Comparison of ENCODE assay signal across 15 cellular contexts in the genomic region with DNA sequence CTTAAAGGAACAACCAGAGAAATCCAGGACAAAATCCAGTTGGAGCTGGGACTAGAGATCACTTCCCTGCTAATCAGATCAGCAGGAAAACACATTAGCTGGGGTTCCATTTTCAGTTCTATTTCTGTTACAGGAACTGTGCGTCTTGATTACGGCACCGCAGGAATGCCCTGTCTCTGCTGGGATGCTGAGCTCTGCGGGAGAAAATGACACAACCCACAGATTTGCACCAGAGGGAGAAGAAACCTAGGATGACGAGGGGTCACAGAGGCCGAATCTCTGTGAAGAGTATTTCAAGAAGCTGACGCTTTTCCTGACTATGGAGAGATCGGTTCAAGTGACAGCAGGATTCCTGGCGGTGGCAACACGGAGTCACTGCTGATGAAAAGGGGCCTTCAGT. TPM values are rescaled to one million over a fixed set of nuclear protein-coding genes. Genes with fewer than 3 reads are reported as not detected.
"Had no signal": no experiment of that assay in that cellular context is flagged by ENCODE, and none has a peak within 500 bp of the region (broad histone marks: within the 10 kb centered on the region; RNA-seq: fewer than 3 reads in every experiment).

No MANE protein-coding gene starts in this region.

RNA-seq across cellular contexts. Expression of gene RSPH10B, which starts 40.2 kb away (rescaled TPM):
- total RNA-seq: activated naive CD4-positive, alpha-beta T cell treated with anti-CD3 and anti-CD28 coated beads for 36 hours; activated naive CD8-positive, alpha-beta T cell treated with anti-CD3 and anti-CD28 coated beads for 36 hours; aorta; ascending aorta; astrocyte; body of pancreas; bronchial epithelial cell; cardiac septum had no signal
- polyA plus RNA-seq: cardiac muscle cell had no signal

RNA-seq across cellular contexts. Expression of gene OCM, which starts 49.7 kb away (rescaled TPM):
- total RNA-seq: activated naive CD4-positive, alpha-beta T cell treated with anti-CD3 and anti-CD28 coated beads for 36 hours; activated naive CD4-positive, alpha-beta T cell treated with anti-CD3 and anti-CD28 coated beads, Interleukin-2, amount 50 U/mL, for 72 hours; activated naive CD8-positive, alpha-beta T cell treated with anti-CD3 and anti-CD28 coated beads for 36 hours; activated T-helper 1 cell treated with anti-CD3 and anti-CD28 coated beads, Interleukin-12 subunit alpha, Interleukin-12 subunit beta, Interleukin-2, Interleukin-4 antibody, amounts not matched to agents 30 ng/mL and 10 ng/mL and 1 ng/mL, durations not matched to agents 14 hours and 24 hours and 36 hours; activated T-helper 17 cell treated with anti-CD3 and anti-CD28 coated beads, Interleukin-2, amount 50 U/mL, for 72 hours; activated T-helper 2 cell treated with anti-CD3 and anti-CD28 coated beads, Interferon-gamma antibody, Interleukin-2, Interleukin-4, amounts not matched to agents 10 μg/mL and 5 μg/mL and 100 μg/mL, durations not matched to agents 14 hours and 24 hours and 36 hours; adrenal gland; aorta; ascending aorta; astrocyte; body of pancreas; bronchial epithelial cell; cardiac muscle cell; cardiac septum had no signal
- polyA plus RNA-seq: adipose tissue had no signal
